Comparison of ENCODE assay signal across 1 cellular context in genomic region chr1:17207046-17207445, GRCh38.
TF ChIP-seq lines count a peak whose summit lies in the region.

No MANE protein-coding gene starts in this region.

TF ChIP-seq in K562, 482 proteins besides CTCF, POLR2A, EP300 and RAD21 (continued from another document):
- TF ChIP-seq SMAD2 (IDR thresholded peaks at IDR 0.05; ENCODE audit: low read depth, low read length) (no peak), TCF7 (IDR thresholded peaks at IDR 0.05; ENCODE audit: borderline replicate concordance) (no peak)
